1 cellular context compared by ENCODE assay signal in the genomic region with DNA sequence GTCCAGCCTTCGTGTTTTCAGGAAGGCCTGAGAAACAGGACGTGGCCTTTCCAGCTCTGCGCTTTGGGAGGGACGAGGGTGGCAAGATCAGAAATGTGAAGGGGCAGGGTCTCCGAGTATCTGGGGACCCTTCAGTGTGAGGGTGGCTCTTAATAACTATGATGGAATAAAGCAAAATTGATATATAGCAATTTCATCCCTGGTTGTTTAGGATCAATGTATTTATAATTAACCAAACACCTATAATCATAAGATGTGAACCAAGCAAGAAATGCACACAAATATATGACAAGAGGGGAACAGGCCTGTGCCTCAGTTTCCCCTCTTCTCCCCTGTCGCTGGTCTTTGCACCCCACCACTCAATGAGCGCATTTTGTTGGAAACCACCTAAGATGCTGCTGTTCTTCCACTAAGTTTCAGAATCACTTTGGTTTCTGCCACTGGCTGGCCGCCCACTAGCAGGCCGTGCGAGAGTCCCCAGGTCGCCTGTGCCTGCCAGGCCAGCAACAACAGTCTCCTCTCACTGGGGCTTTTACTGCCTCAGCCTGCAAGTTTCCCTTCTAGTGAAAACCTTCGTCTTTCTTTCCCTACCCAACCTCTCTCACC.
TF ChIP-seq lines count a peak whose summit lies in the region.

No MANE protein-coding gene starts in this region.

TF ChIP-seq in GM12878, 131 proteins besides CTCF, POLR2A, EP300 and RAD21 (continued from another document):
- TF ChIP-seq, protein P1, sequence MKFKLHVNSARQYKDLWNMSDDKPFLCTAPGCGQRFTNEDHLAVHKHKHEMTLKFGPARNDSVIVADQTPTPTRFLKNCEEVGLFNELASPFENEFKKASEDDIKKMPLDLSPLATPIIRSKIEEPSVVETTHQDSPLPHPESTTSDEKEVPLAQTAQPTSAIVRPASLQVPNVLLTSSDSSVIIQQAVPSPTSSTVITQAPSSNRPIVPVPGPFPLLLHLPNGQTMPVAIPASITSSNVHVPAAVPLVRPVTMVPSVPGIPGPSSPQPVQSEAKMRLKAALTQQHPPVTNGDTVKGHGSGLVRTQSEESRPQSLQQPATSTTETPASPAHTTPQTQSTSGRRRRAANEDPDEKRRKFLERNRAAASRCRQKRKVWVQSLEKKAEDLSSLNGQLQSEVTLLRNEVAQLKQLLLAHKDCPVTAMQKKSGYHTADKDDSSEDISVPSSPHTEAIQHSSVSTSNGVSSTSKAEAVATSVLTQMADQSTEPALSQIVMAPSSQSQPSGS (IDR thresholded peaks at IDR 0.05; ENCODE audit: low read length) = peak; percentile 36
- TF ChIP-seq TCF7 (IDR thresholded peaks at IDR 0.05; ENCODE audit: borderline replicate concordance) (no peak), MTA3 (IDR thresholded peaks at IDR 0.05; ENCODE audit: borderline replicate concordance, low read length) (no peak), CHD2 (IDR thresholded peaks at IDR 0.05; ENCODE audit: borderline replicate concordance, low read depth, low read length) (0 out of 2 replicates have a peak, but pooled peaks have one; percentile 52), IRF4 (IDR thresholded peaks at IDR 0.05; ENCODE audit: low read depth, low read length) (peak; percentile 80; the same call in 1 of the 2 replicates), BACH1 (IDR thresholded peaks at IDR 0.05; ENCODE audit: borderline replicate concordance) (0 out of 2 replicates have a peak, but pooled peaks have one; percentile 68), CREM (IDR thresholded peaks at IDR 0.05; ENCODE audit: low read depth) (no peak), HDAC2 (IDR thresholded peaks at IDR 0.05) (0 out of 2 replicates have a peak, but pooled peaks have one; percentile 30), CREB1 (IDR thresholded peaks at IDR 0.05; ENCODE audit: low read depth) (peak; percentile 48; the same call in 1 of the 2 replicates), CHD1 (IDR thresholded peaks at IDR 0.05; ENCODE audit: low read depth, low read length) (no peak), ZSCAN29 (IDR thresholded peaks at IDR 0.05) (no peak), ASH2L (IDR thresholded peaks at IDR 0.05; ENCODE audit: borderline replicate concordance, low read depth) (no peak), ZNF622 (IDR thresholded peaks at IDR 0.05) (no peak), STAT1 (conservative IDR thresholded peaks at IDR 0.05) (no peak), PAX8 (IDR thresholded peaks at IDR 0.05) (no peak), CHD4 (IDR thresholded peaks at IDR 0.05) (no peak), ETV6 (conservative IDR thresholded peaks at IDR 0.05 in 1 of 2, IDR thresholded peaks at IDR 0.05 in 1 of 2; ENCODE audit: borderline replicate concordance in 1 of 2, low read depth in 1 of 2) (no peak), ZBED1 (IDR thresholded peaks at IDR 0.05; ENCODE audit: borderline replicate concordance) (no peak)
- TF ChIP-seq, protein P2, sequence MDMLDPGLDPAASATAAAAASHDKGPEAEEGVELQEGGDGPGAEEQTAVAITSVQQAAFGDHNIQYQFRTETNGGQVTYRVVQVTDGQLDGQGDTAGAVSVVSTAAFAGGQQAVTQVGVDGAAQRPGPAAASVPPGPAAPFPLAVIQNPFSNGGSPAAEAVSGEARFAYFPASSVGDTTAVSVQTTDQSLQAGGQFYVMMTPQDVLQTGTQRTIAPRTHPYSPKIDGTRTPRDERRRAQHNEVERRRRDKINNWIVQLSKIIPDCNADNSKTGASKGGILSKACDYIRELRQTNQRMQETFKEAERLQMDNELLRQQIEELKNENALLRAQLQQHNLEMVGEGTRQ (IDR thresholded peaks at IDR 0.05; ENCODE audit: borderline replicate concordance, low read depth, low read length) = no peak
- TF ChIP-seq, protein P3, sequence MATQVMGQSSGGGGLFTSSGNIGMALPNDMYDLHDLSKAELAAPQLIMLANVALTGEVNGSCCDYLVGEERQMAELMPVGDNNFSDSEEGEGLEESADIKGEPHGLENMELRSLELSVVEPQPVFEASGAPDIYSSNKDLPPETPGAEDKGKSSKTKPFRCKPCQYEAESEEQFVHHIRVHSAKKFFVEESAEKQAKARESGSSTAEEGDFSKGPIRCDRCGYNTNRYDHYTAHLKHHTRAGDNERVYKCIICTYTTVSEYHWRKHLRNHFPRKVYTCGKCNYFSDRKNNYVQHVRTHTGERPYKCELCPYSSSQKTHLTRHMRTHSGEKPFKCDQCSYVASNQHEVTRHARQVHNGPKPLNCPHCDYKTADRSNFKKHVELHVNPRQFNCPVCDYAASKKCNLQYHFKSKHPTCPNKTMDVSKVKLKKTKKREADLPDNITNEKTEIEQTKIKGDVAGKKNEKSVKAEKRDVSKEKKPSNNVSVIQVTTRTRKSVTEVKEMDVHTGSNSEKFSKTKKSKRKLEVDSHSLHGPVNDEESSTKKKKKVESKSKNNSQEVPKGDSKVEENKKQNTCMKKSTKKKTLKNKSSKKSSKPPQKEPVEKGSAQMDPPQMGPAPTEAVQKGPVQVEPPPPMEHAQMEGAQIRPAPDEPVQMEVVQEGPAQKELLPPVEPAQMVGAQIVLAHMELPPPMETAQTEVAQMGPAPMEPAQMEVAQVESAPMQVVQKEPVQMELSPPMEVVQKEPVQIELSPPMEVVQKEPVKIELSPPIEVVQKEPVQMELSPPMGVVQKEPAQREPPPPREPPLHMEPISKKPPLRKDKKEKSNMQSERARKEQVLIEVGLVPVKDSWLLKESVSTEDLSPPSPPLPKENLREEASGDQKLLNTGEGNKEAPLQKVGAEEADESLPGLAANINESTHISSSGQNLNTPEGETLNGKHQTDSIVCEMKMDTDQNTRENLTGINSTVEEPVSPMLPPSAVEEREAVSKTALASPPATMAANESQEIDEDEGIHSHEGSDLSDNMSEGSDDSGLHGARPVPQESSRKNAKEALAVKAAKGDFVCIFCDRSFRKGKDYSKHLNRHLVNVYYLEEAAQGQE (IDR thresholded peaks at IDR 0.05; ENCODE audit: low read depth, low read length) = no peak
- TF ChIP-seq, protein P4, sequence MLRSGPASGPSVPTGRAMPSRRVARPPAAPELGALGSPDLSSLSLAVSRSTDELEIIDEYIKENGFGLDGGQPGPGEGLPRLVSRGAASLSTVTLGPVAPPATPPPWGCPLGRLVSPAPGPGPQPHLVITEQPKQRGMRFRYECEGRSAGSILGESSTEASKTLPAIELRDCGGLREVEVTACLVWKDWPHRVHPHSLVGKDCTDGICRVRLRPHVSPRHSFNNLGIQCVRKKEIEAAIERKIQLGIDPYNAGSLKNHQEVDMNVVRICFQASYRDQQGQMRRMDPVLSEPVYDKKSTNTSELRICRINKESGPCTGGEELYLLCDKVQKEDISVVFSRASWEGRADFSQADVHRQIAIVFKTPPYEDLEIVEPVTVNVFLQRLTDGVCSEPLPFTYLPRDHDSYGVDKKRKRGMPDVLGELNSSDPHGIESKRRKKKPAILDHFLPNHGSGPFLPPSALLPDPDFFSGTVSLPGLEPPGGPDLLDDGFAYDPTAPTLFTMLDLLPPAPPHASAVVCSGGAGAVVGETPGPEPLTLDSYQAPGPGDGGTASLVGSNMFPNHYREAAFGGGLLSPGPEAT (IDR thresholded peaks at IDR 0.05; ENCODE audit: low read depth) = peak; percentile 95
- TF ChIP-seq, protein P5, sequence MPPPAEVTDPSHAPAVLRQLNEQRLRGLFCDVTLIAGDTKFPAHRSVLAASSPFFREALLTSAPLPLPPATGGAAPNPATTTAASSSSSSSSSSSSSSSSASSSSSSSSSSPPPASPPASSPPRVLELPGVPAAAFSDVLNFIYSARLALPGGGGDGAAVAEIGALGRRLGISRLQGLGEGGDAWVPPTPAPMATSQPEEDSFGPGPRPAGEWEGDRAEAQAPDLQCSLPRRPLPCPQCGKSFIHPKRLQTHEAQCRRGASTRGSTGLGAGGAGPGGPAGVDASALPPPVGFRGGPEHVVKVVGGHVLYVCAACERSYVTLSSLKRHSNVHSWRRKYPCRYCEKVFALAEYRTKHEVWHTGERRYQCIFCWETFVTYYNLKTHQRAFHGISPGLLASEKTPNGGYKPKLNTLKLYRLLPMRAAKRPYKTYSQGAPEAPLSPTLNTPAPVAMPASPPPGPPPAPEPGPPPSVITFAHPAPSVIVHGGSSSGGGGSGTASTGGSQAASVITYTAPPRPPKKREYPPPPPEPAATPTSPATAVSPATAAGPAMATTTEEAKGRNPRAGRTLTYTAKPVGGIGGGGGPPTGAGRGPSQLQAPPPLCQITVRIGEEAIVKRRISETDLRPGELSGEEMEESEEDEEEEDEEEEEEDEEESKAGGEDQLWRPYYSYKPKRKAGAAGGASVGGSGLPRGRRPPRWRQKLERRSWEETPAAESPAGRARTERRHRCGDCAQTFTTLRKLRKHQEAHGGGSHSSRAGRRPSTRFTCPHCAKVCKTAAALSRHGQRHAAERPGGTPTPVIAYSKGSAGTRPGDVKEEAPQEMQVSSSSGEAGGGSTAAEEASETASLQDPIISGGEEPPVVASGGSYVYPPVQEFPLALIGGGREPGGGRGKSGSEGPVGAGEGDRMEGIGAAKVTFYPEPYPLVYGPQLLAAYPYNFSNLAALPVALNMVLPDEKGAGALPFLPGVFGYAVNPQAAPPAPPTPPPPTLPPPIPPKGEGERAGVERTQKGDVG (CRISPR knock-in tag; IDR thresholded peaks at IDR 0.05) = no peak
TF ChIP-seq in GM12878: peak in this region for 46.
